In genomic region chr19:12794936-12795335, GRCh38 we compare ENCODE assay signal across 8 cellular contexts. TPM values are rescaled to one million over a fixed set of nuclear protein-coding genes. Genes with fewer than 3 reads are reported as not detected.
DNase-seq lines count a peak whose midpoint lies in the region; ATAC-seq lines count a peak whose summit lies in the region.
"Had no signal": no experiment of that assay in that cellular context is flagged by ENCODE, and none has a peak within 500 bp of the region (broad histone marks: within the 10 kb centered on the region; RNA-seq: fewer than 3 reads in every experiment).

No MANE protein-coding gene starts in this region.

- H3K36me3 Mint-ChIP-seq in T-helper 2 cell treated with Interferon-gamma antibody and Interleukin-4, amounts not matched to agents 5 μg/mL and 100 μg/mL, for 36 hours (ENCODE audit: low read depth): peaks cover 15% of the 10 kb centered on the region

- peaks cover 19% of the 10 kb centered on the region for H3K4me1 ChIP-seq in GM23248 (ENCODE audit: insufficient read depth)
- H3K4me1 ChIP-seq in esophagus (ENCODE audit: control insufficient read depth in 2 of 2, insufficient read depth in 2 of 2, low read length in 1 of 2): no peaks in the 10 kb centered on the region
- H3K4me1 ChIP-seq in skeletal muscle tissue (ENCODE audit: control insufficient read depth in 3 of 3, insufficient read depth in 3 of 3, low read length in 3 of 3): peaks cover 29 to 42% (median 30%) of the 10 kb centered on the region in 3 donors

- ATAC-seq in GM18861 (IDR thresholded peaks at IDR 0.05; ENCODE audit: unreplicated experiment) (no peak), GM18502 (IDR thresholded peaks at IDR 0.05; ENCODE audit: poor library complexity, unreplicated experiment) (no peak)

- no peaks in the 10 kb centered on the region for H3K36me3 ChIP-seq in GM23248 (ENCODE audit: low read depth)
- peaks cover 0 to 9% of the 10 kb centered on the region in 2 donors for H3K36me3 ChIP-seq in esophagus (ENCODE audit: control insufficient read depth in 2 of 2, insufficient read depth in 2 of 2, low read length in 1 of 2)
- H3K36me3 ChIP-seq in skeletal muscle tissue (ENCODE audit: control insufficient read depth in 3 of 3, insufficient read depth in 3 of 3, low read length in 3 of 3): peaks cover 13 to 20% (median 16%) of the 10 kb centered on the region in 3 donors

- no peaks in the 10 kb centered on the region for H4K20me1 ChIP-seq in GM23248 (ENCODE audit: insufficient read depth)

- H3K9me3 ChIP-seq in GM23248 (ENCODE audit: low read depth) (no peaks in the 10 kb centered on the region), esophagus (ENCODE audit: control insufficient read depth in 2 of 2, insufficient read depth in 1 of 2, low read depth in 1 of 2, low read length in 1 of 2) (no peaks in the 10 kb centered on the region), skeletal muscle tissue (ENCODE audit: control insufficient read depth in 3 of 3, low read length in 3 of 3) (no peaks in the 10 kb centered on the region)

- peak overlapping the region; percentile 98; the same call in 1 of the 2 replicates for H3K9ac ChIP-seq in GM23248
- peak overlapping the region in 1 of 3 donors; percentile 83 for H3K9ac ChIP-seq in skeletal muscle tissue (ENCODE audit: low read depth in 1 of 3, low read length in 3 of 3)

- no peak overlapping the region for H3K4me3 ChIP-seq in GM23248
- no peak overlapping the region for H3K4me3 ChIP-seq in esophagus (ENCODE audit: low read depth in 1 of 2, low read length in 2 of 2)
- no peak overlapping the region for H3K4me3 ChIP-seq in skeletal muscle tissue (ENCODE audit: low read length in 3 of 3)

- peaks cover 41% of the 10 kb centered on the region for H3F3A ChIP-seq in GM23248 (ENCODE audit: insufficient read depth)

- no peaks in the 10 kb centered on the region for H3K27me3 Mint-ChIP-seq in T-helper 2 cell treated with Interferon-gamma antibody and Interleukin-4, amounts not matched to agents 5 μg/mL and 100 μg/mL, for 36 hours (ENCODE audit: low read depth)

- no peaks in the 10 kb centered on the region for H3K9me2 ChIP-seq in GM23248 (ENCODE audit: insufficient read depth)

- WGBS in GM23248 (ENCODE audit: low coverage in 1 of 2, low lambda C conversion rate in 2 of 2, missing lambda C conversion rate in 2 of 2), 2 experiments: 92 to 93% methylated on average over 9 of the region's 9 CpGs
- 82 to 83% methylated on average over 9 of the region's 9 CpGs for WGBS in esophagus, 2 donors

- H3K4me3 Mint-ChIP-seq in T-helper 2 cell treated with Interferon-gamma antibody and Interleukin-4, amounts not matched to agents 5 μg/mL and 100 μg/mL, for 36 hours: peak overlapping the region; percentile 79

- H3K27ac ChIP-seq in GM23248 (peak overlapping the region; percentile 99), esophagus (ENCODE audit: low read depth in 2 of 2, low read length in 1 of 2) (peak overlapping the region; percentile 85 to 99), skeletal muscle tissue (ENCODE audit: low read depth, low read length) (peak overlapping the region; percentile 99)

- no peak overlapping the region for H2AFZ ChIP-seq in GM23248

- H3K27me3 ChIP-seq in GM23248 (replicated peaks; ENCODE audit: insufficient read depth): no peaks in the 10 kb centered on the region
- H3K27me3 ChIP-seq in esophagus (ENCODE audit: control insufficient read depth in 1 of 2, insufficient read depth in 2 of 2, low read length in 2 of 2): no peaks in the 10 kb centered on the region
- no peaks in the 10 kb centered on the region for H3K27me3 ChIP-seq in skeletal muscle tissue (ENCODE audit: control insufficient read depth in 3 of 3, insufficient read depth in 3 of 3, low read length in 3 of 3)

- H3K4me1 Mint-ChIP-seq in T-helper 2 cell treated with Interferon-gamma antibody and Interleukin-4, amounts not matched to agents 5 μg/mL and 100 μg/mL, for 36 hours (ENCODE audit: low read depth): peaks cover 31% of the 10 kb centered on the region

- in situ Hi-C loops in GM23248 (cut with MboI): no loop called here

- DNase-seq in GM23248 (no peak), OCI-M1 (lab: John Stamatoyannopoulos, UW) (no peak)
- DNase-seq in T-helper 2 cell treated with Interferon-gamma antibody and Interleukin-4, amounts not matched to agents 5 μg/mL and 100 μg/mL, for 36 hours (ENCODE audit: low spot score): no peak
- DNase-seq: NCI-H1436 treated with DMSO at 0.1 percent for 48 hours had no signal

- peak overlapping the region; percentile 94 for H3K27ac Mint-ChIP-seq in T-helper 2 cell treated with Interferon-gamma antibody and Interleukin-4, amounts not matched to agents 5 μg/mL and 100 μg/mL, for 36 hours

- no peaks in the 10 kb centered on the region for H3K9me3 Mint-ChIP-seq in T-helper 2 cell treated with Interferon-gamma antibody and Interleukin-4, amounts not matched to agents 5 μg/mL and 100 μg/mL, for 36 hours

- no peak overlapping the region for H3K4me2 ChIP-seq in GM23248 (ENCODE audit: unreplicated experiment)

- H3K79me2 ChIP-seq in GM23248 (ENCODE audit: insufficient read depth): peaks cover 19% of the 10 kb centered on the region

RNA-seq across cellular contexts. Expression of gene JUNB, which starts 3.6 kb away (rescaled TPM):
- 159 and 195 TPM in 2 replicates for total RNA-seq in GM23248 (2014; rRNA removed; shearing (Covaris generic))
- polyA plus RNA-seq in GM23248 (2016; fragmentation: Nextera tagmentation; extraction: Ambion mirVana) (95.1 and 96.2 TPM in 2 replicates), esophagus (100 to 1,000 TPM; 175 to 339 TPM)
- 31.3 TPM for total RNA-seq in skeletal muscle tissue

RNA-seq across cellular contexts. Expression of gene PRDX2, which starts 6.7 kb away (rescaled TPM):
- total RNA-seq in GM23248 (2014; rRNA removed; shearing (Covaris generic)): 230 TPM in 2 replicates
- 252 TPM in 2 replicates for polyA plus RNA-seq in GM23248 (2016; fragmentation: Nextera tagmentation; extraction: Ambion mirVana)
- 100 to 1,000 TPM; 157 to 323 TPM for polyA plus RNA-seq in esophagus
- 207 TPM for total RNA-seq in skeletal muscle tissue

RNA-seq across cellular contexts. Expression of gene THSD8, which starts 6.9 kb away (rescaled TPM):
- not detected in 2 replicates for total RNA-seq in GM23248 (2014; rRNA removed; shearing (Covaris generic))
- polyA plus RNA-seq in GM23248 (2016; fragmentation: Nextera tagmentation; extraction: Ambion mirVana) (10.8 and 12.5 TPM in 2 replicates), esophagus (1 to 10 TPM; 2.8 to 8.4 TPM)
- total RNA-seq in skeletal muscle tissue: not detected

RNA-seq across cellular contexts. Expression of gene RNASEH2A, which starts 11.4 kb away (rescaled TPM):
- total RNA-seq in GM23248 (2014; rRNA removed; shearing (Covaris generic)): 8.2 and 16.9 TPM in 2 replicates
- polyA plus RNA-seq in GM23248 (2016; fragmentation: Nextera tagmentation; extraction: Ambion mirVana): 23.8 and 32.3 TPM in 2 replicates
- 10 to 100 TPM in 1 of 2 donors, 1 to 10 TPM in 1; 6.9 to 20.8 TPM for polyA plus RNA-seq in esophagus
- 5.7 TPM for total RNA-seq in skeletal muscle tissue

RNA-seq across cellular contexts. Expression of gene HOOK2, which starts 19.6 kb away (rescaled TPM):
- 17.1 TPM in 2 replicates for total RNA-seq in GM23248 (2014; rRNA removed; shearing (Covaris generic))
- polyA plus RNA-seq in GM23248 (2016; fragmentation: Nextera tagmentation; extraction: Ambion mirVana) (11.8 and 12.4 TPM in 2 replicates), esophagus (100 to 1,000 TPM in 1 of 2 donors, 10 to 100 TPM in 1; 47.9 to 103 TPM)
- 13.6 TPM for total RNA-seq in skeletal muscle tissue
